ENCODE assay signal across 8 cellular contexts in genomic region chr10:122878799-122879338, GRCh38. TPM values are rescaled to one million over a fixed set of nuclear protein-coding genes. Genes with fewer than 3 reads are reported as not detected.
DNase-seq lines count a peak whose midpoint lies in the region; ATAC-seq and TF ChIP-seq lines count a peak whose summit lies in the region.

No MANE protein-coding gene starts in this region.

- H3K4me3 ChIP-seq in epithelial cell of proximal tubule (ENCODE audit: low read depth, low read length) (peak overlapping the region; percentile 73), ovary (peak overlapping the region; percentile 59)

- H3K27ac Mint-ChIP-seq in activated CD4-positive, alpha-beta T cell treated with anti-CD3 and anti-CD28 coated beads for 36 hours = peak overlapping the region; percentile 93

- POLR2A ChIA-PET in activated CD4-positive, alpha-beta T cell treated with anti-CD3 and anti-CD28 coated beads for 36 hours (lab: Charles Lee) = no interaction called here
- POLR2A ChIA-PET in RWPE1 (lab: Yijun Ruan, JAX; ENCODE audit: low non-redundant PET) = no interaction called here

- H3K4me1 Mint-ChIP-seq in activated CD4-positive, alpha-beta T cell treated with anti-CD3 and anti-CD28 coated beads for 36 hours = peaks cover 53% of the 10 kb centered on the region

- TF ChIP-seq EP300 in ovary (IDR thresholded peaks at IDR 0.05) = no peak

- ATAC-seq in activated CD4-positive, alpha-beta T cell treated with anti-CD3 and anti-CD28 coated beads for 36 hours = peak; percentile 18
- ATAC-seq in HG02973 (IDR thresholded peaks at IDR 0.05; ENCODE audit: unreplicated experiment) = peak; percentile 13

- peaks cover 2% of the 10 kb centered on the region for H3K4me1 ChIP-seq in ovary (ENCODE audit: insufficient read depth)

- no peaks in the 10 kb centered on the region for H3K36me3 ChIP-seq in ovary

- H3K27me3 ChIP-seq in ovary = no peaks in the 10 kb centered on the region

- CTCF ChIA-PET in activated CD4-positive, alpha-beta T cell treated with anti-CD3 and anti-CD28 coated beads for 36 hours (lab: Charles Lee) = interaction anchor here (0.8 to 1.5 kb wide), 4 partner anchors 11 to 127 kb away, joined by 3 to 4 read pairs (median 3); partner anchors contain the start of genes C10orf88 and PSTK
- CTCF ChIA-PET in RWPE1 (lab: Yijun Ruan, JAX) = interaction anchor here (0.6 kb wide), 1 partner anchor 1112 kb away, joined by 5 read pairs; no protein-coding TSS in a partner anchor

- H3K27me3 Mint-ChIP-seq in activated CD4-positive, alpha-beta T cell treated with anti-CD3 and anti-CD28 coated beads for 36 hours = no peaks in the 10 kb centered on the region

- WGBS in ovary, 3 donors = 37 to 56% (median 46%) methylated on average over 14 of the region's 14 CpGs

- intact Hi-C loops in activated CD4-positive, alpha-beta T cell treated with anti-CD3 and anti-CD28 coated beads for 36 hours (cut with DNase I, micrococcal nuclease) = loop anchor here (1.0 to 5.0 kb wide), 9 partner anchors 75 to 952 kb away; partner anchors contain the start of genes BUB3 (in 2 of the 2), C10orf88 (in 2 of the 2), IKZF5 (in 2 of the 2) and ACADSB (in 1 of the 2)
- intact Hi-C loops in ovary (cut with DNase I) = no loop called here

- DNase-seq in activated CD4-positive, alpha-beta T cell treated with anti-CD3 and anti-CD28 coated beads for 36 hours = no peak
- DNase-seq in activated CD4-positive, alpha-beta T cell treated with anti-CD3 and anti-CD28 coated beads, Interleukin-2, amount 50 U/mL, for 48 hours = no peak
- DNase-seq in RWPE1 (ENCODE audit: low spot score) (peak; percentile 42), epithelial cell of proximal tubule (ENCODE audit: low read depth) (no peak), ovary (peak in 2 of 5 donors; percentile 9), cerebellar nuclear complex (lab: John Stamatoyannopoulos, UW) (no peak)
- no peak for DNase-seq in stimulated activated CD4-positive, alpha-beta T cell treated with anti-CD3 and anti-CD28 coated beads, Interleukin-15, amount 100 ng/mL, for 24 hours

- TF ChIP-seq POLR2A in ovary (IDR thresholded peaks at IDR 0.05) = no peak

- H3K36me3 Mint-ChIP-seq in activated CD4-positive, alpha-beta T cell treated with anti-CD3 and anti-CD28 coated beads for 36 hours (ENCODE audit: low read depth) = peaks cover 43% of the 10 kb centered on the region

- peaks cover 4% of the 10 kb centered on the region for H3K9me3 Mint-ChIP-seq in activated CD4-positive, alpha-beta T cell treated with anti-CD3 and anti-CD28 coated beads for 36 hours (ENCODE audit: low read depth)

- TF ChIP-seq CTCF in RWPE1 (conservative IDR thresholded peaks at IDR 0.05; ENCODE audit: low read depth) (no peak), epithelial cell of proximal tubule (conservative IDR thresholded peaks at IDR 0.05; ENCODE audit: low read depth, low read length) (no peak), ovary (IDR thresholded peaks at IDR 0.05) (no peak)

- H3K4me3 Mint-ChIP-seq in activated CD4-positive, alpha-beta T cell treated with anti-CD3 and anti-CD28 coated beads for 36 hours = peak overlapping the region; percentile 92

- no peaks in the 10 kb centered on the region for H3K9me3 ChIP-seq in ovary

- H3K27ac ChIP-seq in RWPE1 = peak overlapping the region; percentile 88
- H3K27ac ChIP-seq in ovary = peak overlapping the region in 1 of 2 donors; percentile 59

RNA-seq across cellular contexts. Expression of gene FAM24B, which starts 0.5 kb away (rescaled TPM):
- 1 to 10 TPM; 7.0 to 9.5 TPM for total RNA-seq in activated CD4-positive, alpha-beta T cell treated with anti-CD3 and anti-CD28 coated beads for 36 hours
- 2.0 and 9.3 TPM in 2 replicates for total RNA-seq in epithelial cell of proximal tubule
- total RNA-seq in ovary = 1 to 10 TPM; 1.8 to 4.2 (median 3.3) TPM
- 1 to 10 TPM; 2.3 to 2.8 TPM for polyA plus RNA-seq in ovary

RNA-seq across cellular contexts. Expression of gene FAM24A, which starts 31.5 kb away (rescaled TPM):
- total RNA-seq in activated CD4-positive, alpha-beta T cell treated with anti-CD3 and anti-CD28 coated beads for 36 hours = not detected
- total RNA-seq in epithelial cell of proximal tubule (not detected in 2 replicates), ovary (not detected)
- polyA plus RNA-seq in ovary = not detected

RNA-seq across cellular contexts. Expression of gene CUZD1, which starts 33.2 kb away (rescaled TPM):
- 1 to 10 TPM; 1.6 to 1.7 TPM for total RNA-seq in activated CD4-positive, alpha-beta T cell treated with anti-CD3 and anti-CD28 coated beads for 36 hours
- total RNA-seq in epithelial cell of proximal tubule (0.29 and 1.0 TPM in 2 replicates), ovary (1 to 10 TPM in 2 of 7 donors, under 1 TPM in 5; 0.45 to 2.9 (median 0.83) TPM)
- under 1 TPM; 0.36 to 0.98 TPM for polyA plus RNA-seq in ovary

Comparison
In these comparisons a context has a peak if more than half of its experiments do, and no peak if none do; other contexts are left out.
1. intact Hi-C loops: an anchor here in activated CD4-positive, alpha-beta T cell treated with anti-CD3 and anti-CD28 coated beads for 36 hours (1.0 to 5.0 kb wide); none called in ovary.